Comparison of ENCODE assay signal across 23 cellular contexts in the genomic region with DNA sequence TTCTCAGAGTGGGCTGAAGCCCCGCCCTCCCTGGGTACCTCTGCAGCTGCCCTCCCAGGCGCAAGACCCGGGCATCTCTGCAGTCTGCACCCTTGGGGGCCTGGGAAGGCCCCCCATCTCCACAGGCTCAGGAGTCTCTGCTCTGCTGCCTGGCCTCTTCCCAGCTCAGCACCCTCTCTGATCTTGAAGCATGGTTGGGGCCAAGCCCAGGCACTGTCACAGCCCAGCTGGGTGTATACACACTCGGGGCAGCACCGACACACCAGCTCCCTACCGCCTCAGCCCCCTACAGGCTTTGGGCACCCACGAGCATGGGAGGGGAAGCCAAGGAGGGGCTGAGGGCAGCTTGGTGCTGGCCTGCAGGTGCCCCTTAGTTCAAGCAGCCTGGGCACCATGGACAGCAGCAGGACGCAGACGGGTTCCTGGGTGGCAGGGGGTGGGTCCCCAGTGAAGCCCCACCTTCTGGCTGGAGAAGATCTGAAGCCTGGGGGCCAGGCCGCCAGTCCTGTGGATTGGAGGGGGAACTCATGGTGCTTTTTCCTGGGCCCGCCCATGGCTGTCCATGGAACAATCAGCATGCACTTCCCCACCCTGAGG.
DNase-seq lines count a peak whose midpoint lies in the region; ATAC-seq, FAIRE-seq and TF ChIP-seq lines count a peak whose summit lies in the region.
"Had no signal": no experiment of that assay in that cellular context is flagged by ENCODE, and none has a peak within 500 bp of the region (broad histone marks: within the 10 kb centered on the region; RNA-seq: fewer than 3 reads in every experiment).

No MANE protein-coding gene starts in this region.

- H3K4me3 Mint-ChIP-seq in H9: no peak overlapping the region
- H3K4me3 Mint-ChIP-seq in stimulated activated memory B cell treated with anti-CD40 and anti-IgM and Interleukin-4, amounts not matched to agents 10 μg/mL and 1 μg/mL and 100 μg/mL, for 72 hours: no peak overlapping the region
- no peak overlapping the region for H3K4me3 Mint-ChIP-seq in activated CD8-positive, alpha-beta T cell treated with anti-CD3 and anti-CD28 coated beads, Interleukin-2, amount 10 ng/mL, durations not matched to agents 7 days and 5 days
- H3K4me3 Mint-ChIP-seq: CD4-positive, alpha-beta memory T cell had no signal

- H3K56ac ChIP-seq in H9 (ENCODE audit: insufficient read length, low read depth, low read length) (no peak overlapping the region), mesendoderm (ENCODE audit: low read length) (no peak overlapping the region)

- H2AFZ ChIP-seq in H9 (ENCODE audit: low read length): no peak overlapping the region
- H2AFZ ChIP-seq: PC-9 had no signal

- no peak for ATAC-seq in A549
- ATAC-seq in stimulated activated memory B cell treated with anti-CD40 and anti-IgM and Interleukin-4, amounts not matched to agents 10 μg/mL and 1 μg/mL and 100 μg/mL, for 72 hours: peak; percentile 39
- no peak for ATAC-seq in activated CD8-positive, alpha-beta T cell treated with anti-CD3 and anti-CD28 coated beads, Interleukin-2, amount 10 ng/mL, durations not matched to agents 7 days and 5 days
- no peak for ATAC-seq in GM21723 (IDR thresholded peaks at IDR 0.05; ENCODE audit: unreplicated experiment)
- ATAC-seq: Right ventricle myocardium inferior had no signal

- no peak overlapping the region for H3K27ac Mint-ChIP-seq in H9
- H3K27ac Mint-ChIP-seq in stimulated activated memory B cell treated with anti-CD40 and anti-IgM and Interleukin-4, amounts not matched to agents 10 μg/mL and 1 μg/mL and 100 μg/mL, for 72 hours: no peak overlapping the region
- no peak overlapping the region for H3K27ac Mint-ChIP-seq in activated CD8-positive, alpha-beta T cell treated with anti-CD3 and anti-CD28 coated beads, Interleukin-2, amount 10 ng/mL, durations not matched to agents 7 days and 5 days
- H3K27ac Mint-ChIP-seq: CD4-positive, alpha-beta memory T cell had no signal

- H3K4me1 Mint-ChIP-seq in H9: peaks cover 3 to 4% of the 10 kb centered on the region in 2 experiments
- H3K4me1 Mint-ChIP-seq in stimulated activated memory B cell treated with anti-CD40 and anti-IgM and Interleukin-4, amounts not matched to agents 10 μg/mL and 1 μg/mL and 100 μg/mL, for 72 hours: no peaks in the 10 kb centered on the region
- H3K4me1 Mint-ChIP-seq in activated CD8-positive, alpha-beta T cell treated with anti-CD3 and anti-CD28 coated beads, Interleukin-2, amount 10 ng/mL, durations not matched to agents 7 days and 5 days (ENCODE audit: low read depth): no peaks in the 10 kb centered on the region

- no peaks in the 10 kb centered on the region for H3K36me3 ChIP-seq in mesendoderm (ENCODE audit: control insufficient read depth, insufficient read depth, low read length)

- peaks cover 0 to 8% (median 7%) of the 10 kb centered on the region in 3 experiments; a peak in 6 of 7 replicates for H3K36me3 Mint-ChIP-seq in H9 (ENCODE audit: insufficient read depth in 1 of 3, low read depth in 3 of 3)
- no peaks in the 10 kb centered on the region for H3K36me3 Mint-ChIP-seq in stimulated activated memory B cell treated with anti-CD40 and anti-IgM and Interleukin-4, amounts not matched to agents 10 μg/mL and 1 μg/mL and 100 μg/mL, for 72 hours
- no peaks in the 10 kb centered on the region for H3K36me3 Mint-ChIP-seq in activated CD8-positive, alpha-beta T cell treated with anti-CD3 and anti-CD28 coated beads, Interleukin-2, amount 10 ng/mL, durations not matched to agents 7 days and 5 days (ENCODE audit: low read depth)
- H3K36me3 Mint-ChIP-seq: CD4-positive, alpha-beta memory T cell had no signal

- POLR2A ChIA-PET in A549 (lab: Yijun Ruan, JAX): no interaction called here
- POLR2A ChIA-PET in activated CD8-positive, alpha-beta T cell treated with anti-CD3 and anti-CD28 coated beads, Interleukin-2, amount 10 ng/mL, durations not matched to agents 7 days and 5 days (lab: Charles Lee): no interaction called here

- H3K23ac ChIP-seq in H9 (ENCODE audit: insufficient read length, low read depth, low read length) (no peak overlapping the region), mesendoderm (ENCODE audit: low read length) (no peak overlapping the region)

- CTCF ChIA-PET in A549 (lab: Yijun Ruan, JAX): interaction anchor here (0.9 to 1.4 kb wide), 2 partner anchors 15 to 37 kb away, joined by 3 read pairs; no protein-coding TSS in a partner anchor
- CTCF ChIA-PET in activated CD8-positive, alpha-beta T cell treated with anti-CD3 and anti-CD28 coated beads, Interleukin-2, amount 10 ng/mL, durations not matched to agents 7 days and 5 days (lab: Charles Lee): no interaction called here

- no peak overlapping the region for H3K4me2 ChIP-seq in A549
- no peak overlapping the region for H3K4me2 ChIP-seq in H9 (ENCODE audit: insufficient read depth, insufficient read length, low read length)
- no peak overlapping the region for H3K4me2 ChIP-seq in mesendoderm (ENCODE audit: low read length)
- H3K4me2 ChIP-seq: PC-9 had no signal

- WGBS in A549 (ENCODE audit: missing lambda C conversion rate): 54% methylated on average over 11 of the region's 11 CpGs
- whole genome bisulfite sequencing in H9 (ENCODE audit: extremely low coverage, insufficient read length, low lambda C conversion rate): no CpG with 5 or more reads among the region's 11 CpGs
- no CpG with 5 or more reads among the region's 11 CpGs for WGBS in mesendoderm (ENCODE audit: extremely low coverage, insufficient coverage, low lambda C conversion rate)

- H2BK15ac ChIP-seq in H9 (ENCODE audit: low read depth, low read length): no peak overlapping the region
- no peak overlapping the region for H2BK15ac ChIP-seq in mesendoderm (replicated peaks; ENCODE audit: low read depth)

- H3K79me2 ChIP-seq in H9 (ENCODE audit: insufficient read depth, low read length): no peaks in the 10 kb centered on the region
- no peaks in the 10 kb centered on the region for H3K79me2 ChIP-seq in mesendoderm (ENCODE audit: control insufficient read depth, insufficient read depth, low read length)

- peaks cover 8 to 20% of the 10 kb centered on the region in 2 experiments for H3K9me3 Mint-ChIP-seq in H9
- H3K9me3 Mint-ChIP-seq in stimulated activated memory B cell treated with anti-CD40 and anti-IgM and Interleukin-4, amounts not matched to agents 10 μg/mL and 1 μg/mL and 100 μg/mL, for 72 hours: peaks cover 11% of the 10 kb centered on the region
- peaks cover 10% of the 10 kb centered on the region for H3K9me3 Mint-ChIP-seq in activated CD8-positive, alpha-beta T cell treated with anti-CD3 and anti-CD28 coated beads, Interleukin-2, amount 10 ng/mL, durations not matched to agents 7 days and 5 days (ENCODE audit: insufficient read depth)

- no peak for TF ChIP-seq EP300 in A549 (IDR thresholded peaks at IDR 0.05)

- FAIRE-seq in A549 (lab: Jason Lieb, UNC): no peak
- FAIRE-seq: G401.6, H1 had no signal

- TF ChIP-seq CTCF in A549 (IDR thresholded peaks at IDR 0.05) (no peak), H9 (conservative IDR thresholded peaks at IDR 0.05) (no peak)

- no peak overlapping the region for H2AK5ac ChIP-seq in H9 (ENCODE audit: insufficient read length, low read length)
- H2AK5ac ChIP-seq in mesendoderm (ENCODE audit: low read length): no peak overlapping the region

- no peak overlapping the region for H4K91ac ChIP-seq in H9 (ENCODE audit: insufficient read length, low read depth, low read length)

- no peaks in the 10 kb centered on the region for H3K4me1 ChIP-seq in A549
- no peaks in the 10 kb centered on the region for H3K4me1 ChIP-seq in H9 (ENCODE audit: insufficient read depth, low read length)
- H3K4me1 ChIP-seq in mesendoderm (ENCODE audit: control insufficient read depth, low read depth, low read length): no peaks in the 10 kb centered on the region

- H4K8ac ChIP-seq in H9 (replicated peaks; ENCODE audit: insufficient read length, low read depth, low read length): no peak overlapping the region
- no peak overlapping the region for H4K8ac ChIP-seq in mesendoderm (ENCODE audit: low read depth, low read length)

- peaks cover 6% of the 10 kb centered on the region for H3K27me3 Mint-ChIP-seq in H9 (ENCODE audit: low read depth)
- no peaks in the 10 kb centered on the region for H3K27me3 Mint-ChIP-seq in stimulated activated memory B cell treated with anti-CD40 and anti-IgM and Interleukin-4, amounts not matched to agents 10 μg/mL and 1 μg/mL and 100 μg/mL, for 72 hours
- H3K27me3 Mint-ChIP-seq in activated CD8-positive, alpha-beta T cell treated with anti-CD3 and anti-CD28 coated beads, Interleukin-2, amount 10 ng/mL, durations not matched to agents 7 days and 5 days (ENCODE audit: low read depth): no peaks in the 10 kb centered on the region

- H3K27ac ChIP-seq in A549: no peak overlapping the region
- no peak overlapping the region for H3K27ac ChIP-seq in H9 (ENCODE audit: insufficient read length, low read depth, low read length)
- no peak overlapping the region for H3K27ac ChIP-seq in mesendoderm (ENCODE audit: low read depth, low read length)
- H3K27ac ChIP-seq: PC-9 had no signal

- no peaks in the 10 kb centered on the region for H4K20me1 ChIP-seq in H9 (ENCODE audit: control insufficient read depth, insufficient read depth, insufficient read length)

- H3K14ac ChIP-seq in H9 (ENCODE audit: insufficient read depth, low read length): no peak overlapping the region

- H2BK20ac ChIP-seq in H9 (ENCODE audit: low read depth, low read length, poor library complexity, severe bottlenecking): no peak overlapping the region

- H2BK12ac ChIP-seq in H9 (ENCODE audit: insufficient read length, low read depth, low read length): no peak overlapping the region

- H3K4me3 ChIP-seq in A549 (no peak overlapping the region), mesendoderm (ENCODE audit: low read length) (no peak overlapping the region)
- H3K4me3 ChIP-seq: PC-9 had no signal

- no peak overlapping the region for H3K18ac ChIP-seq in H9 (ENCODE audit: insufficient read length, low read depth, low read length)
- H3K18ac ChIP-seq in mesendoderm (ENCODE audit: low read length): no peak overlapping the region

- H3K27me3 ChIP-seq in H9 (ENCODE audit: insufficient read depth, low read length) (no peaks in the 10 kb centered on the region), mesendoderm (ENCODE audit: insufficient read depth, low read length, poor library complexity) (no peaks in the 10 kb centered on the region)

- H3K79me1 ChIP-seq in H9 (ENCODE audit: insufficient read depth, low read depth, low read length, poor library complexity, severe bottlenecking): no peaks in the 10 kb centered on the region
- H3K79me1 ChIP-seq in mesendoderm (ENCODE audit: low read length): no peaks in the 10 kb centered on the region

- no peak overlapping the region for H2BK120ac ChIP-seq in H9 (ENCODE audit: low read depth, low read length, poor library complexity, severe bottlenecking)
- H2BK120ac ChIP-seq in mesendoderm (ENCODE audit: low read depth, low read length): no peak overlapping the region

- no peak for TF ChIP-seq RAD21 in A549 (conservative IDR thresholded peaks at IDR 0.05 in 1 of 2, IDR thresholded peaks at IDR 0.05 in 1 of 2)

- H3K9me3 ChIP-seq in A549 (no peaks in the 10 kb centered on the region), H9 (ENCODE audit: control insufficient read depth, low read depth, low read length) (no peaks in the 10 kb centered on the region)

- no peak overlapping the region for H2BK5ac ChIP-seq in H9 (ENCODE audit: insufficient read length, low read length)
- no peak overlapping the region for H2BK5ac ChIP-seq in mesendoderm (ENCODE audit: low read length)

- no peak overlapping the region for H4K5ac ChIP-seq in H9 (ENCODE audit: insufficient read length, low read depth, low read length)
- no peak overlapping the region for H4K5ac ChIP-seq in mesendoderm (ENCODE audit: low read length)

- H3K23me2 ChIP-seq in H9 (ENCODE audit: insufficient read length, low read depth, low read length, poor library complexity, severe bottlenecking): no peaks in the 10 kb centered on the region

- no peak overlapping the region for H3K9ac ChIP-seq in H9 (ENCODE audit: extremely low read depth, insufficient read length, low read length)
- no peak overlapping the region for H3K9ac ChIP-seq in mesendoderm (ENCODE audit: low read length)

- no peak for TF ChIP-seq POLR2A in A549 (IDR thresholded peaks at IDR 0.05; ENCODE audit: low read length)

- H3T11ph ChIP-seq in H9 (ENCODE audit: low read length): no peak overlapping the region

- DNase-seq in A549 (ENCODE audit: low read depth in 1 of 2, low spot score in 1 of 2) (no peak), H9 (peak; percentile 54), mesendoderm (peak; percentile 32), D341Med (ENCODE audit: low spot score) (no peak)
- no peak for DNase-seq in activated CD8-positive, alpha-beta T cell treated with anti-CD3 and anti-CD28 coated beads, Interleukin-2, amount 10 ng/mL, durations not matched to agents 7 days and 5 days
- DNase-seq: C1 segment of cervical spinal cord; CD4-positive, alpha-beta memory T cell; COR-L47; KBM-7; MV-4-11; NCI-H1105; NCI-H146; NCI-H2029; NCI-H446 treated with DMSO at 0.1 percent for 48 hours; NCI-H526; NCI-H82; NK-92 treated with Interleukin-12 subunit alpha and Interleukin-12 subunit beta, amount 100 ng/mL, for 24 hours; PC-9 had no signal

- H3K4ac ChIP-seq in H9 (ENCODE audit: low read depth, low read length): no peak overlapping the region
- H3K4ac ChIP-seq in mesendoderm (ENCODE audit: low read depth, low read length): no peak overlapping the region

Comparison
In these comparisons a context has a peak if more than half of its experiments do, and no peak if none do; other contexts are left out.
1. DNase-seq: peak in H9 (single experiment) and mesendoderm (single experiment); none in A549 (0 of 2), D341Med (single experiment) and activated CD8-positive, alpha-beta T cell treated with anti-CD3 and anti-CD28 coated beads, Interleukin-2, amount 10 ng/mL, durations not matched to agents 7 days and 5 days (single experiment).